In the genomic region with DNA sequence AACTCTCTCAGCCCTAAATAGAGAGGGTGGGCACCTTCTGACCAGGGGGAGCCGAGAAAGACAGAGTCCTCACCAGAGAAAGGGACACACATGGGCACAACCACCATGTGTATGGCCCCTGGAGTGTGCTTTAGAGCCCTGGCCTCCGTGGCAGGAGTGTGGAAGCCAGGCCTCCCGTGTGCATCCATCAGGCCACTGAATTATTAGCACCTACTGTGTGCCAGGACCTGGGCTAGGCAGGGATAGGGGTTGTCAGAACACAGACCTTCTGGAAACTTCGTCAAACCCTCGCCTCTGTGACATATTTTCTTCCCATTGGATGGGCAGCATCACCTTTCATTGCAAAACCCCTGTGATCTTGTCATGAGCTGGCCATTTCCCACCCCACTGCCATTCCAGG, we compare ENCODE assay signal across 3 cellular contexts.
TF ChIP-seq lines count a peak whose summit lies in the region.

No MANE protein-coding gene starts in this region.

TF ChIP-seq in A549, 52 proteins besides CTCF, POLR2A, EP300 and RAD21:
- TF ChIP-seq SMC3 (IDR thresholded peaks at IDR 0.05) (no peak), TFCP2L1 (CRISPR knock-in tag; IDR thresholded peaks at IDR 0.05) (no peak), TP53 (CRISPR knock-in tag; IDR thresholded peaks at IDR 0.05) (no peak), ESRRA (IDR thresholded peaks at IDR 0.05; ENCODE audit: borderline replicate concordance, low read length) (no peak), SREBF2 (IDR thresholded peaks at IDR 0.05) (no peak), RARB (CRISPR knock-in tag; IDR thresholded peaks at IDR 0.05) (no peak)

TF ChIP-seq in IMR-90, 13 proteins besides CTCF, POLR2A, EP300 and RAD21:
- TF ChIP-seq FOS (IDR thresholded peaks at IDR 0.05; ENCODE audit: low read depth, low read length) (no peak), BHLHE40 (IDR thresholded peaks at IDR 0.05; ENCODE audit: low read depth, low read length) (no peak), MAFK (IDR thresholded peaks at IDR 0.05; ENCODE audit: low read depth, low read length) (no peak), SMC3 (IDR thresholded peaks at IDR 0.05; ENCODE audit: low read depth, low read length) (no peak), RFX5 (IDR thresholded peaks at IDR 0.05; ENCODE audit: low read depth, low read length) (no peak)
- TF ChIP-seq, protein P1, sequence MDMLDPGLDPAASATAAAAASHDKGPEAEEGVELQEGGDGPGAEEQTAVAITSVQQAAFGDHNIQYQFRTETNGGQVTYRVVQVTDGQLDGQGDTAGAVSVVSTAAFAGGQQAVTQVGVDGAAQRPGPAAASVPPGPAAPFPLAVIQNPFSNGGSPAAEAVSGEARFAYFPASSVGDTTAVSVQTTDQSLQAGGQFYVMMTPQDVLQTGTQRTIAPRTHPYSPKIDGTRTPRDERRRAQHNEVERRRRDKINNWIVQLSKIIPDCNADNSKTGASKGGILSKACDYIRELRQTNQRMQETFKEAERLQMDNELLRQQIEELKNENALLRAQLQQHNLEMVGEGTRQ (IDR thresholded peaks at IDR 0.05; ENCODE audit: low read depth, low read length), result no peak
TF ChIP-seq in IMR-90: peak in this region for 0.

TF ChIP-seq in H1, 55 proteins besides CTCF, POLR2A, EP300 and RAD21:
- TF ChIP-seq BACH1 (IDR thresholded peaks at IDR 0.05; ENCODE audit: low read length) (no peak), SRF (IDR thresholded peaks at IDR 0.05; ENCODE audit: low read depth, low read length) (no peak), CBX8 (IDR thresholded peaks at IDR 0.05; ENCODE audit: borderline replicate concordance, low read depth, low read length) (no peak)
- TF ChIP-seq, protein P2, sequence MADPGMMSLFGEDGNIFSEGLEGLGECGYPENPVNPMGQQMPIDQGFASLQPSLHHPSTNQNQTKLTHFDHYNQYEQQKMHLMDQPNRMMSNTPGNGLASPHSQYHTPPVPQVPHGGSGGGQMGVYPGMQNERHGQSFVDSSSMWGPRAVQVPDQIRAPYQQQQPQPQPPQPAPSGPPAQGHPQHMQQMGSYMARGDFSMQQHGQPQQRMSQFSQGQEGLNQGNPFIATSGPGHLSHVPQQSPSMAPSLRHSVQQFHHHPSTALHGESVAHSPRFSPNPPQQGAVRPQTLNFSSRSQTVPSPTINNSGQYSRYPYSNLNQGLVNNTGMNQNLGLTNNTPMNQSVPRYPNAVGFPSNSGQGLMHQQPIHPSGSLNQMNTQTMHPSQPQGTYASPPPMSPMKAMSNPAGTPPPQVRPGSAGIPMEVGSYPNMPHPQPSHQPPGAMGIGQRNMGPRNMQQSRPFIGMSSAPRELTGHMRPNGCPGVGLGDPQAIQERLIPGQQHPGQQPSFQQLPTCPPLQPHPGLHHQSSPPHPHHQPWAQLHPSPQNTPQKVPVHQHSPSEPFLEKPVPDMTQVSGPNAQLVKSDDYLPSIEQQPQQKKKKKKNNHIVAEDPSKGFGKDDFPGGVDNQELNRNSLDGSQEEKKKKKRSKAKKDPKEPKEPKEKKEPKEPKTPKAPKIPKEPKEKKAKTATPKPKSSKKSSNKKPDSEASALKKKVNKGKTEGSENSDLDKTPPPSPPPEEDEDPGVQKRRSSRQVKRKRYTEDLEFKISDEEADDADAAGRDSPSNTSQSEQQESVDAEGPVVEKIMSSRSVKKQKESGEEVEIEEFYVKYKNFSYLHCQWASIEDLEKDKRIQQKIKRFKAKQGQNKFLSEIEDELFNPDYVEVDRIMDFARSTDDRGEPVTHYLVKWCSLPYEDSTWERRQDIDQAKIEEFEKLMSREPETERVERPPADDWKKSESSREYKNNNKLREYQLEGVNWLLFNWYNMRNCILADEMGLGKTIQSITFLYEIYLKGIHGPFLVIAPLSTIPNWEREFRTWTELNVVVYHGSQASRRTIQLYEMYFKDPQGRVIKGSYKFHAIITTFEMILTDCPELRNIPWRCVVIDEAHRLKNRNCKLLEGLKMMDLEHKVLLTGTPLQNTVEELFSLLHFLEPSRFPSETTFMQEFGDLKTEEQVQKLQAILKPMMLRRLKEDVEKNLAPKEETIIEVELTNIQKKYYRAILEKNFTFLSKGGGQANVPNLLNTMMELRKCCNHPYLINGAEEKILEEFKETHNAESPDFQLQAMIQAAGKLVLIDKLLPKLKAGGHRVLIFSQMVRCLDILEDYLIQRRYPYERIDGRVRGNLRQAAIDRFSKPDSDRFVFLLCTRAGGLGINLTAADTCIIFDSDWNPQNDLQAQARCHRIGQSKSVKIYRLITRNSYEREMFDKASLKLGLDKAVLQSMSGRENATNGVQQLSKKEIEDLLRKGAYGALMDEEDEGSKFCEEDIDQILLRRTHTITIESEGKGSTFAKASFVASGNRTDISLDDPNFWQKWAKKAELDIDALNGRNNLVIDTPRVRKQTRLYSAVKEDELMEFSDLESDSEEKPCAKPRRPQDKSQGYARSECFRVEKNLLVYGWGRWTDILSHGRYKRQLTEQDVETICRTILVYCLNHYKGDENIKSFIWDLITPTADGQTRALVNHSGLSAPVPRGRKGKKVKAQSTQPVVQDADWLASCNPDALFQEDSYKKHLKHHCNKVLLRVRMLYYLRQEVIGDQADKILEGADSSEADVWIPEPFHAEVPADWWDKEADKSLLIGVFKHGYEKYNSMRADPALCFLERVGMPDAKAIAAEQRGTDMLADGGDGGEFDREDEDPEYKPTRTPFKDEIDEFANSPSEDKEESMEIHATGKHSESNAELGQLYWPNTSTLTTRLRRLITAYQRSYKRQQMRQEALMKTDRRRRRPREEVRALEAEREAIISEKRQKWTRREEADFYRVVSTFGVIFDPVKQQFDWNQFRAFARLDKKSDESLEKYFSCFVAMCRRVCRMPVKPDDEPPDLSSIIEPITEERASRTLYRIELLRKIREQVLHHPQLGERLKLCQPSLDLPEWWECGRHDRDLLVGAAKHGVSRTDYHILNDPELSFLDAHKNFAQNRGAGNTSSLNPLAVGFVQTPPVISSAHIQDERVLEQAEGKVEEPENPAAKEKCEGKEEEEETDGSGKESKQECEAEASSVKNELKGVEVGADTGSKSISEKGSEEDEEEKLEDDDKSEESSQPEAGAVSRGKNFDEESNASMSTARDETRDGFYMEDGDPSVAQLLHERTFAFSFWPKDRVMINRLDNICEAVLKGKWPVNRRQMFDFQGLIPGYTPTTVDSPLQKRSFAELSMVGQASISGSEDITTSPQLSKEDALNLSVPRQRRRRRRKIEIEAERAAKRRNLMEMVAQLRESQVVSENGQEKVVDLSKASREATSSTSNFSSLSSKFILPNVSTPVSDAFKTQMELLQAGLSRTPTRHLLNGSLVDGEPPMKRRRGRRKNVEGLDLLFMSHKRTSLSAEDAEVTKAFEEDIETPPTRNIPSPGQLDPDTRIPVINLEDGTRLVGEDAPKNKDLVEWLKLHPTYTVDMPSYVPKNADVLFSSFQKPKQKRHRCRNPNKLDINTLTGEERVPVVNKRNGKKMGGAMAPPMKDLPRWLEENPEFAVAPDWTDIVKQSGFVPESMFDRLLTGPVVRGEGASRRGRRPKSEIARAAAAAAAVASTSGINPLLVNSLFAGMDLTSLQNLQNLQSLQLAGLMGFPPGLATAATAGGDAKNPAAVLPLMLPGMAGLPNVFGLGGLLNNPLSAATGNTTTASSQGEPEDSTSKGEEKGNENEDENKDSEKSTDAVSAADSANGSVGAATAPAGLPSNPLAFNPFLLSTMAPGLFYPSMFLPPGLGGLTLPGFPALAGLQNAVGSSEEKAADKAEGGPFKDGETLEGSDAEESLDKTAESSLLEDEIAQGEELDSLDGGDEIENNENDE (IDR thresholded peaks at IDR 0.05; ENCODE audit: insufficient replicate concordance, low read length), result no peak
